ENCODE assay signal across 23 cellular contexts in the genomic region with DNA sequence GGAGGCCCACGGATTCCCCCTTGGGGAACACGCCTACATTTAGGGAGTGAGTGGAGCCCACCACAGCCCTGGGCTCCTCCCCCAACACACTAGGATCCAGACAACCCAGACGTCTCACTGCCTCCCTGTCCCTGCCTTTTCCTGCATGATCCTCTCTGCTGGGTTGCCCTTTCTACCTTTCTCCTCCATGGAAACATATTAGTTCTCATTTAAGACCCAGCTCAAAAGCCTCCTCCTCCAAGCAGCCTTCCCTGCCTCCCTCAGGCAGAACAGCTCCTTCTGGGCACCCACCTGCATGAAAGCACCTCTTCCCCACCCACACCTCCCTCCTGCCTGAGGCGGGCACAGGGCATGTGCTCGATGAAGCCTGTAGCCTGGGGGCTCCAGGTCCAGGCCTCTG. TPM values are rescaled to one million over a fixed set of nuclear protein-coding genes. Genes with fewer than 3 reads are reported as not detected.
DNase-seq lines count a peak whose midpoint lies in the region; ATAC-seq, FAIRE-seq and TF ChIP-seq lines count a peak whose summit lies in the region.
"Had no signal": no experiment of that assay in that cellular context is flagged by ENCODE, and none has a peak within 500 bp of the region (broad histone marks: within the 10 kb centered on the region; RNA-seq: fewer than 3 reads in every experiment).

No MANE protein-coding gene starts in this region.

- H3K56ac ChIP-seq in H9 (ENCODE audit: insufficient read length, low read depth, low read length): no peak overlapping the region

- H3K27me3 ChIP-seq in H9 (ENCODE audit: insufficient read depth, low read length) (no peaks in the 10 kb centered on the region), K562 (ENCODE audit: control insufficient read depth in 2 of 2, insufficient read depth in 2 of 2, low read length in 2 of 2) (no peaks in the 10 kb centered on the region), stomach smooth muscle (ENCODE audit: control insufficient read depth in 1 of 2, insufficient read depth in 2 of 2, low read length in 2 of 2) (no peaks in the 10 kb centered on the region)

- H3K4me3 ChIP-seq in K562 (no peak overlapping the region), stomach smooth muscle (ENCODE audit: low read length in 2 of 2) (no peak overlapping the region)
- H3K4me3 ChIP-seq: mucosa of descending colon had no signal

- H2BK120ac ChIP-seq in H9 (ENCODE audit: low read depth, low read length, poor library complexity, severe bottlenecking): no peak overlapping the region

- H3K79me2 ChIP-seq in H9 (ENCODE audit: insufficient read depth, low read length) (no peaks in the 10 kb centered on the region), K562 (ENCODE audit: control insufficient read depth, insufficient read depth, low read length) (no peaks in the 10 kb centered on the region)

- no peak for TF ChIP-seq CTCF in H9 (conservative IDR thresholded peaks at IDR 0.05)
- TF ChIP-seq CTCF in K562 (IDR thresholded peaks at IDR 0.05 in 2 of 3, conservative IDR thresholded peaks at IDR 0.05 in 1 of 3; ENCODE audit: insufficient read depth in 2 of 3, low read depth in 1 of 3, low read length in 3 of 3): no peak

- H2BK5ac ChIP-seq in H9 (ENCODE audit: insufficient read length, low read length): no peak overlapping the region

- in situ Hi-C loops in K562 (cut with MboI): no loop called here

- no peaks in the 10 kb centered on the region; the same call in none of the 2 replicates for H3K27me3 Mint-ChIP-seq in H9 (ENCODE audit: low read depth)

- H3K9me3 Mint-ChIP-seq in H9: no peaks in the 10 kb centered on the region
- H3K9me3 Mint-ChIP-seq: CD4-positive, alpha-beta memory T cell had no signal

- H2AFZ ChIP-seq in H9 (ENCODE audit: low read length): no peak overlapping the region
- peak overlapping the region; percentile 86 for H2AFZ ChIP-seq in K562 (ENCODE audit: low read depth, low read length)

- no peaks in the 10 kb centered on the region for H3K4me1 ChIP-seq in H9 (ENCODE audit: insufficient read depth, low read length)
- peaks cover 0 to 23% of the 10 kb centered on the region in 2 experiments; a peak in 3 of 5 replicates for H3K4me1 ChIP-seq in K562 (replicated peaks in 1 of 2; ENCODE audit: control insufficient read depth in 2 of 2, insufficient read depth in 2 of 2, low read length in 2 of 2)
- peaks cover 37% of the 10 kb centered on the region for H3K4me1 ChIP-seq in stomach smooth muscle (ENCODE audit: control insufficient read depth, insufficient read depth, low read length)

- H3K4me2 ChIP-seq in H9 (ENCODE audit: insufficient read depth, insufficient read length, low read length): no peak overlapping the region
- 0 out of 2 replicates have a peak overlapping the region, but pooled peaks have one; percentile 9 for H3K4me2 ChIP-seq in K562 (ENCODE audit: insufficient read depth, low read length)

- H4K5ac ChIP-seq in H9 (ENCODE audit: insufficient read length, low read depth, low read length): no peak overlapping the region

- H3K4ac ChIP-seq in H9 (ENCODE audit: low read depth, low read length): no peak overlapping the region

- H2BK15ac ChIP-seq in H9 (ENCODE audit: low read depth, low read length): no peak overlapping the region

- no peak overlapping the region for H3K14ac ChIP-seq in H9 (ENCODE audit: insufficient read depth, low read length)

- CTCF ChIA-PET in K562 (lab: Yijun Ruan, JAX; ENCODE audit: low intra/inter-chr PET ratio): no interaction called here

- no CpG with 5 or more reads among the region's 5 CpGs for WGBS in H9 (ENCODE audit: extremely low coverage, insufficient read length, low lambda C conversion rate)
- 39% methylated on average over 5 of the region's 5 CpGs for WGBS in K562 (ENCODE audit: insufficient coverage, low coverage, missing lambda C conversion rate)

- no peak overlapping the region for H3K27ac ChIP-seq in H9 (ENCODE audit: insufficient read length, low read depth, low read length)
- no peak overlapping the region for H3K27ac ChIP-seq in K562 (ENCODE audit: extremely low read depth, low read depth, low read length)
- peak overlapping the region; percentile 82 for H3K27ac ChIP-seq in stomach smooth muscle (ENCODE audit: low read length)

- no peak overlapping the region for H2BK20ac ChIP-seq in H9 (ENCODE audit: low read depth, low read length, poor library complexity, severe bottlenecking)

- H3K79me1 ChIP-seq in H9 (ENCODE audit: insufficient read depth, low read depth, low read length, poor library complexity, severe bottlenecking): no peaks in the 10 kb centered on the region

- no peaks in the 10 kb centered on the region for H3K9me1 ChIP-seq in K562 (ENCODE audit: control insufficient read depth, insufficient read depth, low read length)

- H3K9ac ChIP-seq in H9 (ENCODE audit: extremely low read depth, insufficient read length, low read length): no peak overlapping the region
- H3K9ac ChIP-seq in K562 (ENCODE audit: insufficient read depth in 1 of 2, low read depth in 2 of 2, low read length in 2 of 2): peak overlapping the region; percentile 12 to 84; a peak in 3 of 4 replicates
- H3K9ac ChIP-seq in stomach smooth muscle (ENCODE audit: low read length in 2 of 2): no peak overlapping the region

- no peak overlapping the region for H3K18ac ChIP-seq in H9 (ENCODE audit: insufficient read length, low read depth, low read length)

- H3T11ph ChIP-seq in H9 (ENCODE audit: low read length): no peak overlapping the region

- no peak overlapping the region for H2BK12ac ChIP-seq in H9 (ENCODE audit: insufficient read length, low read depth, low read length)

- POLR2A ChIA-PET in K562 (lab: Yijun Ruan, JAX): interaction anchor here (0.6 to 1.3 kb wide), 4 partner anchors 14 to 306 kb away, joined by 3 read pairs; no protein-coding TSS in a partner anchor

- H3K23ac ChIP-seq in H9 (ENCODE audit: insufficient read length, low read depth, low read length): no peak overlapping the region

- H4K8ac ChIP-seq in H9 (replicated peaks; ENCODE audit: insufficient read length, low read depth, low read length): no peak overlapping the region

- BruUV-seq in K562 (replicated peaks; lab: Mats Ljungman, UMichigan): no TSS peak

- no peak for TF ChIP-seq EP300 in K562 (IDR thresholded peaks at IDR 0.05; ENCODE audit: low read length)

- no peaks in the 10 kb centered on the region for H3K23me2 ChIP-seq in H9 (ENCODE audit: insufficient read length, low read depth, low read length, poor library complexity, severe bottlenecking)

- H3K4me3 Mint-ChIP-seq in H9: no peak overlapping the region
- H3K4me3 Mint-ChIP-seq: brain; CD4-positive, alpha-beta memory T cell had no signal

- H3K36me3 Mint-ChIP-seq in H9 (ENCODE audit: insufficient read depth in 1 of 3, low read depth in 3 of 3): no peaks in the 10 kb centered on the region
- H3K36me3 Mint-ChIP-seq: brain; CD4-positive, alpha-beta memory T cell had no signal

- H3K4me1 Mint-ChIP-seq in H9: peaks cover 5 to 25% of the 10 kb centered on the region in 2 experiments

- no peaks in the 10 kb centered on the region for H3K9me3 ChIP-seq in H9 (ENCODE audit: control insufficient read depth, low read depth, low read length)
- H3K9me3 ChIP-seq in K562 (replicated peaks; ENCODE audit: control insufficient read depth, insufficient read depth, low read depth, low read length): no peaks in the 10 kb centered on the region
- H3K9me3 ChIP-seq in stomach smooth muscle (ENCODE audit: control insufficient read depth in 2 of 2, low read length in 2 of 2): no peaks in the 10 kb centered on the region
- H3K9me3 ChIP-seq: mucosa of descending colon had no signal

- no peak for FAIRE-seq in K562 (lab: Jason Lieb, UNC)
- FAIRE-seq: G401.6, GM18507 had no signal

- peak; percentile 7; the same call in 2 of the 3 replicates for ATAC-seq in K562
- no peak for ATAC-seq in HG03354 (IDR thresholded peaks at IDR 0.05; ENCODE audit: poor library complexity, severe bottlenecking, unreplicated experiment)
- no peak for ATAC-seq in HG02588 (IDR thresholded peaks at IDR 0.05; ENCODE audit: unreplicated experiment)
- ATAC-seq in GM21390 (IDR thresholded peaks at IDR 0.05; ENCODE audit: unreplicated experiment): no peak
- ATAC-seq: mucosa of descending colon had no signal

- no peaks in the 10 kb centered on the region for H4K20me1 ChIP-seq in H9 (ENCODE audit: control insufficient read depth, insufficient read depth, insufficient read length)
- no peaks in the 10 kb centered on the region; the same call in none of the 2 replicates for H4K20me1 ChIP-seq in K562 (replicated peaks; ENCODE audit: control insufficient read depth, insufficient read depth, low read length)

- TF ChIP-seq RAD21 in K562 (CRISPR knock-in tag; conservative IDR thresholded peaks at IDR 0.05 in 1 of 2, IDR thresholded peaks at IDR 0.05 in 1 of 2): no peak

- no peak overlapping the region for H4K91ac ChIP-seq in H9 (ENCODE audit: insufficient read length, low read depth, low read length)

- H3K36me3 ChIP-seq in K562 (ENCODE audit: control insufficient read depth, insufficient read depth, low read length) (no peaks in the 10 kb centered on the region), stomach smooth muscle (ENCODE audit: control insufficient read depth in 2 of 2, insufficient read depth in 2 of 2, low read length in 2 of 2) (peaks cover 0 to 3% of the 10 kb centered on the region in 2 donors)

- intact Hi-C loops in K562 (cut with micrococcal nuclease): no loop called here

- H2AK5ac ChIP-seq in H9 (ENCODE audit: insufficient read length, low read length): no peak overlapping the region

- DNase-seq in H9 (no peak), K562 (ENCODE audit: extremely low read depth in 1 of 4, low spot score in 3 of 4) (no peak)
- DNase-seq: activated CD4-positive, alpha-beta T cell treated with anti-CD3 and anti-CD28 coated beads, Interleukin-2, amount 50 U/mL, for 48 hours; activated CD4-positive, CD25-positive, alpha-beta regulatory T cell; activated CD8-positive, alpha-beta memory T cell treated with anti-CD3 and anti-CD28 coated beads, Interleukin-2, amount 50 U/mL, for 48 hours; CD4-positive, alpha-beta memory T cell; effector memory CD4-positive, alpha-beta T cell; islet precursor cell; mucosa of descending colon; NCI-H1930; posterior cingulate gyrus; stimulated activated CD8-positive, alpha-beta memory T cell treated with anti-CD3 and anti-CD28 coated beads, Interleukin-4, amount 100 ng/mL, for 48 hours; T1000 had no signal

- TF ChIP-seq POLR2A in K562 (conservative IDR thresholded peaks at IDR 0.05): no peak

- peak overlapping the region in 2 of 3 experiments; percentile 28 to 64; a peak in 2 of 7 replicates for H3K27ac Mint-ChIP-seq in H9

RNA-seq across cellular contexts. Expression of gene COL8A2, which starts 10.7 kb away (rescaled TPM):
- total RNA-seq in H9 (2021) (1.5 TPM in 2 replicates), K562 (2014; rRNA removed) (0.14 TPM in 1 of 2 replicates, not detected in the other), K562 (2014; rRNA removed; fragmentation: Illumina TruSeq; extraction: Trizol) (0.03 TPM in 1 of 2 replicates, not detected in the other), K562 (2015; rRNA removed; fragmentation: Illumina TruSeq; extraction: Trizol) (not detected in 2 replicates), K562 (2021) (0.04 and 0.09 TPM in 2 replicates)
- 0.07 and 0.11 TPM in 2 replicates for total RNA-seq in K562 (2011; cell fraction: chromatin; rRNA removed; ENCODE audit: low replicate concordance)
- 0.13 and 0.17 TPM in 2 replicates for total RNA-seq in K562 (2011; cell fraction: nucleolus; rRNA removed)
- 0.07 TPM in 1 of 2 replicates, not detected in the other for total RNA-seq in K562 (2011; cell fraction: nucleoplasm; rRNA removed)
- polyA plus RNA-seq in K562 (2011; rRNA removed) (0.04 TPM in 2 replicates), K562 (2014; fragmentation: Illumina TruSeq; extraction: Trizol) (0.07 TPM in 1 of 2 replicates, not detected in the other), K562 (2014; fragmentation: Nextera tagmentation; extraction: Ambion mirVana) (not detected), K562 (2014; rRNA removed) (0.03 TPM in 1 of 2 replicates, not detected in the other)
- polyA plus RNA-seq in K562 (2011; cell fraction: cytosol; rRNA removed): 0.09 TPM in 1 of 2 replicates, not detected in the other
- polyA plus RNA-seq in K562 (2011; cell fraction: nucleus; rRNA removed): 0.11 TPM in 1 of 2 replicates, not detected in the other
- 0.01 and 0.07 TPM in 2 replicates for polyA plus RNA-seq in K562 (2012)
- polyA minus RNA-seq in K562 (2011; rRNA and poly(A)+ RNA removed): not detected in 2 replicates
- polyA minus RNA-seq in K562 (2011; cell fraction: cytosol; rRNA and poly(A)+ RNA removed): not detected in 2 replicates
- 0.13 TPM in 1 of 2 replicates, not detected in the other for polyA minus RNA-seq in K562 (2011; cell fraction: nucleus; rRNA and poly(A)+ RNA removed)
- polyA plus RNA-seq: CD4-positive, alpha-beta memory T cell; neural cell had no signal

RNA-seq across cellular contexts. Expression of gene ADPRS, which starts 25.7 kb away (rescaled TPM):
- total RNA-seq in H9 (2021): 27.8 and 28.7 TPM in 2 replicates
- 6.1 and 18.5 TPM in 2 replicates for total RNA-seq in K562 (2011; cell fraction: chromatin; rRNA removed; ENCODE audit: low replicate concordance)
- total RNA-seq in K562 (2011; cell fraction: nucleolus; rRNA removed): 17.3 and 17.4 TPM in 2 replicates
- 12.3 and 12.6 TPM in 2 replicates for total RNA-seq in K562 (2011; cell fraction: nucleoplasm; rRNA removed)
- 40.0 and 52.5 TPM in 2 replicates for total RNA-seq in K562 (2014; rRNA removed)
- total RNA-seq in K562 (2014; rRNA removed; fragmentation: Illumina TruSeq; extraction: Trizol): 15.1 and 21.2 TPM in 2 replicates
- total RNA-seq in K562 (2015; rRNA removed; fragmentation: Illumina TruSeq; extraction: Trizol): 26.7 and 27.4 TPM in 2 replicates
- 30.9 and 33.4 TPM in 2 replicates for total RNA-seq in K562 (2021)
- polyA plus RNA-seq in K562 (2011; rRNA removed): 34.4 and 37.0 TPM in 2 replicates
- polyA plus RNA-seq in K562 (2011; cell fraction: cytosol; rRNA removed): 43.8 and 51.3 TPM in 2 replicates
- polyA plus RNA-seq in K562 (2011; cell fraction: nucleus; rRNA removed): 27.6 and 28.3 TPM in 2 replicates
- polyA plus RNA-seq in K562 (2012): 24.0 and 26.0 TPM in 2 replicates
- polyA plus RNA-seq in K562 (2014; fragmentation: Illumina TruSeq; extraction: Trizol): 25.2 and 26.7 TPM in 2 replicates
- 1 to 10 TPM; 5.9 to 8.4 TPM for polyA plus RNA-seq in K562 (2014; fragmentation: Nextera tagmentation; extraction: Ambion mirVana)
- 29.9 and 37.2 TPM in 2 replicates for polyA plus RNA-seq in K562 (2014; rRNA removed)
- polyA minus RNA-seq in K562 (2011; rRNA and poly(A)+ RNA removed): 12.3 and 15.7 TPM in 2 replicates
- 12.0 and 12.3 TPM in 2 replicates for polyA minus RNA-seq in K562 (2011; cell fraction: cytosol; rRNA and poly(A)+ RNA removed)
- 4.6 and 6.2 TPM in 2 replicates for polyA minus RNA-seq in K562 (2011; cell fraction: nucleus; rRNA and poly(A)+ RNA removed)

RNA-seq across cellular contexts. Expression of gene TEKT2, which starts 30.5 kb away (rescaled TPM):
- total RNA-seq in H9 (2021) (0.20 and 0.86 TPM in 2 replicates), K562 (2014; rRNA removed) (0.36 TPM in 1 of 2 replicates, not detected in the other), K562 (2014; rRNA removed; fragmentation: Illumina TruSeq; extraction: Trizol) (0.19 TPM in 1 of 2 replicates, not detected in the other), K562 (2015; rRNA removed; fragmentation: Illumina TruSeq; extraction: Trizol) (0.19 and 0.40 TPM in 2 replicates), K562 (2021) (0.60 and 0.78 TPM in 2 replicates)
- total RNA-seq in K562 (2011; cell fraction: chromatin; rRNA removed; ENCODE audit: low replicate concordance): 0.62 TPM in 1 of 2 replicates, not detected in the other
- total RNA-seq in K562 (2011; cell fraction: nucleolus; rRNA removed): 0.92 and 1.0 TPM in 2 replicates
- total RNA-seq in K562 (2011; cell fraction: nucleoplasm; rRNA removed): 0.66 and 0.92 TPM in 2 replicates
- polyA plus RNA-seq in K562 (2011; rRNA removed) (0.06 and 0.24 TPM in 2 replicates), K562 (2014; fragmentation: Illumina TruSeq; extraction: Trizol) (0.24 and 0.37 TPM in 2 replicates), K562 (2014; fragmentation: Nextera tagmentation; extraction: Ambion mirVana) (under 1 TPM; 0.08 to 0.14 TPM), K562 (2014; rRNA removed) (0.19 and 0.94 TPM in 2 replicates)
- 0.19 and 0.25 TPM in 2 replicates for polyA plus RNA-seq in K562 (2011; cell fraction: cytosol; rRNA removed)
- polyA plus RNA-seq in K562 (2011; cell fraction: nucleus; rRNA removed): 0.41 and 0.68 TPM in 2 replicates
- 0.21 and 0.25 TPM in 2 replicates for polyA plus RNA-seq in K562 (2012)
- polyA minus RNA-seq in K562 (2011; rRNA and poly(A)+ RNA removed): not detected in 2 replicates
- polyA minus RNA-seq in K562 (2011; cell fraction: cytosol; rRNA and poly(A)+ RNA removed): not detected in 2 replicates
- polyA minus RNA-seq in K562 (2011; cell fraction: nucleus; rRNA and poly(A)+ RNA removed): 0.56 TPM in 1 of 2 replicates, not detected in the other
- total RNA-seq: CD4-positive, alpha-beta memory T cell; LHCN-M2 had no signal
- polyA plus RNA-seq: CD4-positive, alpha-beta memory T cell; liver had no signal

RNA-seq across cellular contexts. Expression of gene TRAPPC3, which starts 34.9 kb away (rescaled TPM):
- total RNA-seq in H9 (2021): 48.6 and 52.7 TPM in 2 replicates
- 60.6 and 88.2 TPM in 2 replicates for total RNA-seq in K562 (2011; cell fraction: chromatin; rRNA removed; ENCODE audit: low replicate concordance)
- total RNA-seq in K562 (2011; cell fraction: nucleolus; rRNA removed): 67.4 and 71.0 TPM in 2 replicates
- 76.7 and 96.0 TPM in 2 replicates for total RNA-seq in K562 (2011; cell fraction: nucleoplasm; rRNA removed)
- total RNA-seq in K562 (2014; rRNA removed): 132 and 141 TPM in 2 replicates
- total RNA-seq in K562 (2014; rRNA removed; fragmentation: Illumina TruSeq; extraction: Trizol): 109 and 114 TPM in 2 replicates
- total RNA-seq in K562 (2015; rRNA removed; fragmentation: Illumina TruSeq; extraction: Trizol): 112 and 115 TPM in 2 replicates
- total RNA-seq in K562 (2021): 83.4 and 90.9 TPM in 2 replicates
- polyA plus RNA-seq in K562 (2011; rRNA removed): 128 and 141 TPM in 2 replicates
- 75.6 and 128 TPM in 2 replicates for polyA plus RNA-seq in K562 (2011; cell fraction: cytosol; rRNA removed)
- 80.4 and 107 TPM in 2 replicates for polyA plus RNA-seq in K562 (2011; cell fraction: nucleus; rRNA removed)
- 109 and 110 TPM in 2 replicates for polyA plus RNA-seq in K562 (2012)
- polyA plus RNA-seq in K562 (2014; fragmentation: Illumina TruSeq; extraction: Trizol): 127 and 140 TPM in 2 replicates
- 10 to 100 TPM; 20.6 to 41.8 TPM for polyA plus RNA-seq in K562 (2014; fragmentation: Nextera tagmentation; extraction: Ambion mirVana)
- 119 and 142 TPM in 2 replicates for polyA plus RNA-seq in K562 (2014; rRNA removed)
- polyA minus RNA-seq in K562 (2011; rRNA and poly(A)+ RNA removed): 47.8 and 54.0 TPM in 2 replicates
- 29.4 and 32.5 TPM in 2 replicates for polyA minus RNA-seq in K562 (2011; cell fraction: cytosol; rRNA and poly(A)+ RNA removed)
- 18.6 and 31.1 TPM in 2 replicates for polyA minus RNA-seq in K562 (2011; cell fraction: nucleus; rRNA and poly(A)+ RNA removed)

RNA-seq across cellular contexts. Expression of gene MAP7D1, which starts 41.6 kb away (rescaled TPM):
- total RNA-seq in H9 (2021) (49.9 and 51.6 TPM in 2 replicates), K562 (2014; rRNA removed) (72.8 and 74.4 TPM in 2 replicates), K562 (2014; rRNA removed; fragmentation: Illumina TruSeq; extraction: Trizol) (17.4 and 20.8 TPM in 2 replicates), K562 (2015; rRNA removed; fragmentation: Illumina TruSeq; extraction: Trizol) (34.5 and 37.8 TPM in 2 replicates), K562 (2021) (101 and 108 TPM in 2 replicates)
- 28.8 and 80.6 TPM in 2 replicates for total RNA-seq in K562 (2011; cell fraction: chromatin; rRNA removed; ENCODE audit: low replicate concordance)
- 47.5 and 62.2 TPM in 2 replicates for total RNA-seq in K562 (2011; cell fraction: nucleolus; rRNA removed)
- 37.8 and 52.2 TPM in 2 replicates for total RNA-seq in K562 (2011; cell fraction: nucleoplasm; rRNA removed)
- polyA plus RNA-seq in K562 (2011; rRNA removed) (17.2 and 18.4 TPM in 2 replicates), K562 (2014; fragmentation: Illumina TruSeq; extraction: Trizol) (49.2 and 53.7 TPM in 2 replicates), K562 (2014; fragmentation: Nextera tagmentation; extraction: Ambion mirVana) (1 to 10 TPM; 3.6 to 4.4 TPM), K562 (2014; rRNA removed) (53.8 and 54.7 TPM in 2 replicates)
- 14.6 and 28.7 TPM in 2 replicates for polyA plus RNA-seq in K562 (2011; cell fraction: cytosol; rRNA removed)
- 34.1 and 46.2 TPM in 2 replicates for polyA plus RNA-seq in K562 (2011; cell fraction: nucleus; rRNA removed)
- polyA plus RNA-seq in K562 (2012): 51.5 and 56.5 TPM in 2 replicates
- polyA minus RNA-seq in K562 (2011; rRNA and poly(A)+ RNA removed): 8.2 and 9.2 TPM in 2 replicates
- polyA minus RNA-seq in K562 (2011; cell fraction: cytosol; rRNA and poly(A)+ RNA removed): 31.8 and 55.1 TPM in 2 replicates
- 13.1 and 14.8 TPM in 2 replicates for polyA minus RNA-seq in K562 (2011; cell fraction: nucleus; rRNA and poly(A)+ RNA removed)

Comparison
In these comparisons a context has a peak if more than half of its experiments do, and no peak if none do; other contexts are left out.
1. H3K9ac ChIP-seq: peak in K562 (2 of 2); none in H9 (single experiment) and stomach smooth muscle (0 of 2).